ENCODE assay signal across 13 cellular contexts in the genomic region with DNA sequence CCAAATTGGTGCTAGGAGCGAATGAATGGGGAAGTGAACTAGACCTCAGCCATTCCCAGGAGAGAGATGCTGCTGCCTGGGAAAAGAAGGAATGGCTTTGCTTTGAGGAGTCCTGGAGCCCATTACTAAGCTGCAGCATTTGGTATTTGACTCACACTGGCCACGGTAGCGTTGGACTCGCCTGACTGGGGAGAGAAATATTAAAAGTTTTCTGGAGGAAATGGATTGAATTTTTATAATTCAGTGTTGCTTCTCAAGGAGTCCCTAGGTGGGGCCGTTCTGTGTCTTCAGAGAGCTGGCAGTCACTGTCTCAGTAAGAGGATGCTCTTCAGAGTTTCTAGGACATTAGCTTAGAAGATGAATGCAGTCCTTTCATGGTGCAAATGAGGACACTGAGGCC. TPM values are rescaled to one million over a fixed set of nuclear protein-coding genes. Genes with fewer than 3 reads are reported as not detected.
DNase-seq lines count a peak whose midpoint lies in the region; ATAC-seq and TF ChIP-seq lines count a peak whose summit lies in the region.
"Had no signal": no experiment of that assay in that cellular context is flagged by ENCODE, and none has a peak within 500 bp of the region (broad histone marks: within the 10 kb centered on the region; RNA-seq: fewer than 3 reads in every experiment).

No MANE protein-coding gene starts in this region.

- H3K4me3 Mint-ChIP-seq in naive thymus-derived CD8-positive, alpha-beta T cell, result peak overlapping the region; percentile 91 to 97 (median 94)

- no peak for DNase-seq in DND-41
- no peak for DNase-seq in OCI-LY7 (ENCODE audit: low spot score)
- DNase-seq in astrocyte of the spinal cord (ENCODE audit: low read depth, low spot score), result no peak
- peak in 1 of 10 donors; percentile 24 for DNase-seq in naive thymus-derived CD8-positive, alpha-beta T cell
- DNase-seq in DMS114 treated with DMSO at 0.1 percent for 48 hours (lab: John Stamatoyannopoulos, UW; ENCODE audit: unreplicated experiment), result no peak
- no peak for DNase-seq in SKM-1 treated with dmso at 0.1 percent for 144 hours (lab: John Stamatoyannopoulos, UW; ENCODE audit: unreplicated experiment)
- no peak for DNase-seq in NCI-H345 (lab: John Stamatoyannopoulos, UW)
- DNase-seq: hypothalamus, NCI-H2171 treated with DMSO at 0.1 percent for 48 hours, ovary, T-helper 9 cell, tibial artery had no signal

- peaks cover 59% of the 10 kb centered on the region for H4K20me1 ChIP-seq in DND-41 (ENCODE audit: insufficient read depth, low read length)
- no peaks in the 10 kb centered on the region for H4K20me1 ChIP-seq in OCI-LY7 (ENCODE audit: insufficient read depth, low read length)

- POLR2A ChIA-PET in OCI-LY7 (lab: Charles Lee), result interaction anchor here (1.4 kb wide), 1 partner anchor 11 kb away, joined by 4 read pairs; no protein-coding TSS in a partner anchor
- POLR2A ChIA-PET in naive thymus-derived CD8-positive, alpha-beta T cell (lab: Charles Lee), result interaction anchor here (0.8 to 46.6 kb wide), 10 partner anchors 10 to 63 kb away, joined by 3 to 1258 read pairs (median 5); a partner anchor contains a TSS

- no peak overlapping the region for H3K9ac ChIP-seq in DND-41 (ENCODE audit: low read depth, low read length)

- no peaks in the 10 kb centered on the region for H3K27me3 Mint-ChIP-seq in naive thymus-derived CD8-positive, alpha-beta T cell

- CTCF ChIA-PET in OCI-LY7 (lab: Charles Lee; ENCODE audit: unreplicated experiment), result interaction anchor here (0.7 kb wide), 1 partner anchor 38 kb away, joined by 3 read pairs; no protein-coding TSS in a partner anchor

- peaks cover 34 to 79% (median 73%) of the 10 kb centered on the region in 4 donors for H3K4me1 Mint-ChIP-seq in naive thymus-derived CD8-positive, alpha-beta T cell

- TF ChIP-seq CTCF in DND-41 (IDR thresholded peaks at IDR 0.05; ENCODE audit: borderline replicate concordance, extremely low read depth, low read length, poor library complexity, severe bottlenecking), result no peak
- TF ChIP-seq CTCF in OCI-LY7 (conservative IDR thresholded peaks at IDR 0.05; ENCODE audit: low read length), result peak; percentile 36; the same call in 1 of the 2 replicates
- TF ChIP-seq CTCF in astrocyte of the spinal cord (IDR thresholded peaks at IDR 0.05; ENCODE audit: low read depth, low read length), result peak; percentile 20

- peak overlapping the region; percentile 89 to 98 (median 93) for H3K27ac Mint-ChIP-seq in naive thymus-derived CD8-positive, alpha-beta T cell

- peaks cover 0 to 46% (median 9%) of the 10 kb centered on the region in 3 donors for H3K36me3 Mint-ChIP-seq in naive thymus-derived CD8-positive, alpha-beta T cell

- H3K79me2 ChIP-seq in DND-41 (ENCODE audit: insufficient read depth, low read length) (peaks cover 92% of the 10 kb centered on the region), OCI-LY7 (ENCODE audit: insufficient read depth, low read depth, low read length) (no peaks in the 10 kb centered on the region)

- H3K4me3 ChIP-seq in DND-41 (ENCODE audit: low read depth in 1 of 2, low read length in 2 of 2) (no peak overlapping the region), OCI-LY7 (ENCODE audit: low read depth, low read length, poor library complexity, severe bottlenecking) (no peak overlapping the region), astrocyte of the spinal cord (ENCODE audit: low read depth, low read length) (no peak overlapping the region)
- H3K4me3 ChIP-seq: ovary, tibial artery had no signal

- H3K27ac ChIP-seq in DND-41 (ENCODE audit: low read length), result 0 out of 2 replicates have a peak overlapping the region, but pooled peaks have one; percentile 26
- H3K27ac ChIP-seq in OCI-LY7 (ENCODE audit: low read depth, low read length, poor library complexity, severe bottlenecking), result no peak overlapping the region
- H3K27ac ChIP-seq: brain microvascular endothelial cell, ovary, tibial artery had no signal

- intact Hi-C loops in OCI-LY7 (cut with micrococcal nuclease; ENCODE audit: unreplicated experiment), result no loop called here

- in situ Hi-C loops in astrocyte of the spinal cord (cut with HindIII; ENCODE audit: low sequenced_read_pairs), result no loop called here

- H3K4me2 ChIP-seq in DND-41 (ENCODE audit: insufficient read depth, low read length) (no peak overlapping the region), OCI-LY7 (ENCODE audit: low read length) (no peak overlapping the region)

- H3K4me1 ChIP-seq in DND-41 (ENCODE audit: insufficient read depth, low read length) (peaks cover 30% of the 10 kb centered on the region), OCI-LY7 (ENCODE audit: insufficient read depth, low read length, poor library complexity, severe bottlenecking) (peaks cover 23% of the 10 kb centered on the region)

- no peaks in the 10 kb centered on the region for H3K27me3 ChIP-seq in DND-41 (ENCODE audit: insufficient read depth, low read length, poor library complexity)
- H3K27me3 ChIP-seq: brain microvascular endothelial cell, ovary, tibial artery had no signal

- no peak overlapping the region for H2AFZ ChIP-seq in DND-41 (ENCODE audit: low read depth, low read length)
- no peak overlapping the region for H2AFZ ChIP-seq in OCI-LY7 (ENCODE audit: low read length)

- no peaks in the 10 kb centered on the region for H3K9me3 Mint-ChIP-seq in naive thymus-derived CD8-positive, alpha-beta T cell

- no peak for ATAC-seq in DND-41 (ENCODE audit: insufficient read depth, low read depth)
- no peak for ATAC-seq in naive thymus-derived CD8-positive, alpha-beta T cell

- no peaks in the 10 kb centered on the region for H3K9me2 ChIP-seq in OCI-LY7 (ENCODE audit: insufficient read depth, low read length)

- BruUV-seq in OCI-LY7 (replicated peaks; lab: Mats Ljungman, UMichigan), result no TSS peak

- H3K36me3 ChIP-seq in DND-41 (ENCODE audit: insufficient read depth, low read length) (peaks cover 51% of the 10 kb centered on the region), OCI-LY7 (ENCODE audit: insufficient read depth, low read length) (no peaks in the 10 kb centered on the region)
- H3K36me3 ChIP-seq: brain microvascular endothelial cell, ovary had no signal

- H3K9me3 ChIP-seq in DND-41 (ENCODE audit: insufficient read depth, low read length, severe bottlenecking) (no peaks in the 10 kb centered on the region), OCI-LY7 (ENCODE audit: low read length) (no peaks in the 10 kb centered on the region)
- H3K9me3 ChIP-seq: ovary, tibial artery had no signal

RNA-seq across cellular contexts. Expression of a gene that starts 40.2 kb away (rescaled TPM):
- total RNA-seq in OCI-LY7 (2014; rRNA removed; shearing (Covaris generic)), result 7.5 and 13.6 TPM in 2 replicates
- 37.1 and 44.1 TPM in 2 replicates for total RNA-seq in OCI-LY7 (2022)
- 100 to 1,000 TPM; 334 to 343 TPM for total RNA-seq in naive thymus-derived CD8-positive, alpha-beta T cell
- 100 to 1,000 TPM in 1 of 3 donors, 10 to 100 TPM in 2; 56.8 to 166 (median 87.4) TPM for polyA plus RNA-seq in naive thymus-derived CD8-positive, alpha-beta T cell

Comparison
In these comparisons a context has a peak if more than half of its experiments do, and no peak if none do; other contexts are left out.
1. RNA of a gene that starts 40.2 kb away (total RNA-seq): 334 to 343 TPM in naive thymus-derived CD8-positive, alpha-beta T cell; 7.5 to 44.1 TPM in OCI-LY7; every median in the first group is over 4 times any median in the second.